8 cellular contexts compared by ENCODE assay signal in the genomic region with DNA sequence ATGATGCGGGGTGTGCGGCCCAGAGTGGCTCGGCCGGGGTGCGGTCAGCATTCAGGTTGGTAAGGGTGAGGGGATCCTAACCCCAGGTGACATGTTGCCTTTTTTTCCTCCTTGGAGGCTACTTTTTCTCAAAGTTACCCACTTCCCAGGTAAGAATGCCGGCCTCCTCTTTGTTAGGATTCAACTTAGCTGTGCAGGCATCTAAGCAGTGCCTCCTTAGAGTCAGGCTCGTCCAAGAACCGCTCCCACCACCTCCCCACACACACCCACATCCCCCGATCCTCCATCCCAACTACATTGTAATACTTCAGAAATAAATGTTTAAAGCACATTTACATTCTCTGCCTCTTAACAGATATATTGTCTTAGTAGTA. TPM values are rescaled to one million over a fixed set of nuclear protein-coding genes. Genes with fewer than 3 reads are reported as not detected.
DNase-seq lines count a peak whose midpoint lies in the region; ATAC-seq and TF ChIP-seq lines count a peak whose summit lies in the region.

No MANE protein-coding gene starts in this region.

- peak overlapping the region; percentile 64 for H3K4me3 Mint-ChIP-seq in CD4-positive, alpha-beta T cell

- H3K27me3 ChIP-seq in CD4-positive, alpha-beta T cell (ENCODE audit: control insufficient read depth, insufficient read depth, low read length): peaks cover 50% of the 10 kb centered on the region
- H3K27me3 ChIP-seq in MG63: no peaks in the 10 kb centered on the region
- peaks cover 6% of the 10 kb centered on the region for H3K27me3 ChIP-seq in effector memory CD4-positive, alpha-beta T cell (replicated peaks; ENCODE audit: control insufficient read depth, insufficient read depth, low read length, poor library complexity, severe bottlenecking)
- no peaks in the 10 kb centered on the region for H3K27me3 ChIP-seq in neuron (ENCODE audit: insufficient read depth, low read length)

- peaks cover 7% of the 10 kb centered on the region for H3K4me1 ChIP-seq in effector memory CD4-positive, alpha-beta T cell (ENCODE audit: control insufficient read depth, insufficient read depth, low read length, poor library complexity, severe bottlenecking)
- H3K4me1 ChIP-seq in neuron (ENCODE audit: insufficient read depth, low read length): peaks cover 32% of the 10 kb centered on the region

- no peak for TF ChIP-seq POLR2A in lower leg skin (IDR thresholded peaks at IDR 0.05)

- no peaks in the 10 kb centered on the region for H3K9me3 Mint-ChIP-seq in CD4-positive, alpha-beta T cell

- 13 to 21% methylated on average over 9 of the region's 9 CpGs for WGBS in lower leg skin, 2 donors

- CTCF ChIA-PET in CD4-positive, alpha-beta T cell (lab: Charles Lee): interaction anchor here (0.9 kb wide), 1 partner anchor 17 kb away, joined by 3 read pairs; no protein-coding TSS in a partner anchor

- no peak overlapping the region for H3K27ac ChIP-seq in CD4-positive, alpha-beta T cell (ENCODE audit: low read depth, low read length)
- no peak overlapping the region for H3K27ac ChIP-seq in effector memory CD4-positive, alpha-beta T cell (ENCODE audit: insufficient read depth, low read length, poor library complexity, severe bottlenecking)

- H3K27me3 Mint-ChIP-seq in CD4-positive, alpha-beta T cell: peaks cover 58% of the 10 kb centered on the region

- H3K36me3 Mint-ChIP-seq in CD4-positive, alpha-beta T cell (ENCODE audit: low read depth): no peaks in the 10 kb centered on the region

- no peaks in the 10 kb centered on the region for H3K9me3 ChIP-seq in CD4-positive, alpha-beta T cell (ENCODE audit: control insufficient read depth, low read length)
- no peaks in the 10 kb centered on the region for H3K9me3 ChIP-seq in MG63
- no peaks in the 10 kb centered on the region for H3K9me3 ChIP-seq in effector memory CD4-positive, alpha-beta T cell (ENCODE audit: control insufficient read depth, low read length)
- no peaks in the 10 kb centered on the region for H3K9me3 ChIP-seq in neuron (ENCODE audit: low read length)

- no peak for DNase-seq in CD4-positive, alpha-beta T cell
- DNase-seq in MG63: no peak
- no peak for DNase-seq in effector memory CD4-positive, alpha-beta T cell
- DNase-seq in lower leg skin (ENCODE audit: low spot score in 2 of 2): no peak
- DNase-seq in activated gamma-delta T cell (lab: John Stamatoyannopoulos, UW): no peak
- DNase-seq in activated CD4-positive, alpha-beta T cell treated with anti-CD3 and anti-CD28 coated beads, Interleukin-2, amount 50 U/mL, for 48 hours: no peak

- no peak overlapping the region for H3K27ac Mint-ChIP-seq in CD4-positive, alpha-beta T cell

- intact Hi-C loops in CD4-positive, alpha-beta T cell (cut with DNase I, micrococcal nuclease): no loop called here
- intact Hi-C loops in lower leg skin (cut with DNase I; ENCODE audit: low total_unique reads): no loop called here

- POLR2A ChIA-PET in CD4-positive, alpha-beta T cell (lab: Charles Lee): no interaction called here

- TF ChIP-seq CTCF in CD4-positive, alpha-beta T cell (IDR thresholded peaks at IDR 0.05): no peak
- no peak for TF ChIP-seq CTCF in lower leg skin (IDR thresholded peaks at IDR 0.05)

- peak overlapping the region; percentile 62 for H3K4me3 ChIP-seq in MG63
- H3K4me3 ChIP-seq in effector memory CD4-positive, alpha-beta T cell (ENCODE audit: insufficient read depth, low read depth, low read length, poor library complexity, severe bottlenecking): peak overlapping the region; percentile 67
- peak overlapping the region; percentile 81 for H3K4me3 ChIP-seq in neuron (ENCODE audit: low read length)
- H3K4me3 ChIP-seq in lower leg skin (ENCODE audit: low read depth, poor library complexity, severe bottlenecking): no peak overlapping the region

- H2AFZ ChIP-seq in neuron (ENCODE audit: low read depth, low read length): peak overlapping the region; percentile 92

- H3K36me3 ChIP-seq in MG63 (no peaks in the 10 kb centered on the region), neuron (ENCODE audit: insufficient read depth, low read length) (no peaks in the 10 kb centered on the region)
- H3K36me3 ChIP-seq in effector memory CD4-positive, alpha-beta T cell (ENCODE audit: control insufficient read depth, insufficient read depth, low read length): no peaks in the 10 kb centered on the region

- no peak for ATAC-seq in CD4-positive, alpha-beta T cell (ENCODE audit: poor library complexity)
- no peak for ATAC-seq in GM18907 (IDR thresholded peaks at IDR 0.05; ENCODE audit: unreplicated experiment)

- H3K4me1 Mint-ChIP-seq in CD4-positive, alpha-beta T cell (ENCODE audit: low read depth): peaks cover 8% of the 10 kb centered on the region

RNA-seq across cellular contexts. Expression of a gene that starts 0.7 kb away (rescaled TPM):
- total RNA-seq in CD4-positive, alpha-beta T cell: not detected
- 1.5 and 2.4 TPM in 2 replicates for total RNA-seq in MG63 (2014; rRNA removed; shearing (Covaris generic); ENCODE audit: low replicate concordance)
- under 1 TPM; 0.11 to 0.52 (median 0.30) TPM for total RNA-seq in lower leg skin
